Comparison of ENCODE assay signal across 8 cellular contexts in genomic region chr22:38570841-38571364, GRCh38. TPM values are rescaled to one million over a fixed set of nuclear protein-coding genes. Genes with fewer than 3 reads are reported as not detected.
DNase-seq lines count a peak whose midpoint lies in the region; ATAC-seq and TF ChIP-seq lines count a peak whose summit lies in the region.

No MANE protein-coding gene starts in this region.

- peak overlapping the region; percentile 96 for H3K4me2 ChIP-seq in osteoblast (ENCODE audit: insufficient read depth, low read length)

- DNase-seq in AG10803 (ENCODE audit: low read depth) (peak; percentile 39), RKO (ENCODE audit: low spot score) (peak; percentile 60), cardiac septum (ENCODE audit: low spot score) (peak; percentile 78), osteoblast (ENCODE audit: insufficient read length, low spot score, missing footprints) (no peak)

- no peaks in the 10 kb centered on the region for H3K79me2 ChIP-seq in osteoblast (ENCODE audit: insufficient read depth, low read length)

- H3K9me3 ChIP-seq in osteoblast (ENCODE audit: low read depth, low read length): no peaks in the 10 kb centered on the region

- ATAC-seq in GM21576 (IDR thresholded peaks at IDR 0.05; ENCODE audit: unreplicated experiment) (peak; percentile 29), HG03280 (IDR thresholded peaks at IDR 0.05; ENCODE audit: unreplicated experiment) (no peak), HG03095 (IDR thresholded peaks at IDR 0.05; ENCODE audit: unreplicated experiment) (no peak)

- no peaks in the 10 kb centered on the region for H4K20me1 ChIP-seq in osteoblast (ENCODE audit: insufficient read depth, low read length)

- H3K4me3 ChIP-seq in AG10803 (ENCODE audit: low read length) (peak overlapping the region; percentile 87), osteoblast (ENCODE audit: insufficient read depth, low read length) (peak overlapping the region; percentile 78)

- H2AFZ ChIP-seq in osteoblast (ENCODE audit: low read length): peak overlapping the region; percentile 96

- H3K27ac ChIP-seq in osteoblast (ENCODE audit: low read depth, low read length): no peak overlapping the region

- peaks cover 17% of the 10 kb centered on the region for H3K4me1 Mint-ChIP-seq in activated naive CD8-positive, alpha-beta T cell (ENCODE audit: low read depth)

- H3K36me3 ChIP-seq in osteoblast (ENCODE audit: insufficient read depth, low read length): no peaks in the 10 kb centered on the region

- H3K9me3 Mint-ChIP-seq in activated naive CD8-positive, alpha-beta T cell (ENCODE audit: low read depth): no peaks in the 10 kb centered on the region

- TF ChIP-seq CTCF in AG10803 (conservative IDR thresholded peaks at IDR 0.05; ENCODE audit: low read length): peak; percentile 21
- no peak for TF ChIP-seq CTCF in osteoblast (IDR thresholded peaks at IDR 0.05; ENCODE audit: extremely low read depth, low read depth, low read length)

- H3K4me3 Mint-ChIP-seq in activated naive CD8-positive, alpha-beta T cell: peak overlapping the region; percentile 92

- H3K36me3 Mint-ChIP-seq in activated naive CD8-positive, alpha-beta T cell: no peaks in the 10 kb centered on the region

- H3K4me1 ChIP-seq in osteoblast (ENCODE audit: insufficient read depth, low read length): peaks cover 17% of the 10 kb centered on the region

- no peaks in the 10 kb centered on the region for H3K27me3 ChIP-seq in osteoblast (ENCODE audit: insufficient read depth, low read length)

- intact Hi-C loops in cardiac septum (cut with DNase I): loop anchor here (1.0 to 5.0 kb wide), 4 partner anchors 65 to 519 kb away; partner anchors contain the start of gene DDX17

- H3K27ac Mint-ChIP-seq in activated naive CD8-positive, alpha-beta T cell: peak overlapping the region; percentile 83

- no peaks in the 10 kb centered on the region for H3K27me3 Mint-ChIP-seq in activated naive CD8-positive, alpha-beta T cell

RNA-seq across cellular contexts. Expression of gene DMC1, which starts 0.9 kb away (rescaled TPM):
- total RNA-seq in cardiac septum: 1.9 TPM
- 2.7 and 3.3 TPM in 2 replicates for total RNA-seq in osteoblast
